Comparison of ENCODE assay signal across 17 cellular contexts in the genomic region with DNA sequence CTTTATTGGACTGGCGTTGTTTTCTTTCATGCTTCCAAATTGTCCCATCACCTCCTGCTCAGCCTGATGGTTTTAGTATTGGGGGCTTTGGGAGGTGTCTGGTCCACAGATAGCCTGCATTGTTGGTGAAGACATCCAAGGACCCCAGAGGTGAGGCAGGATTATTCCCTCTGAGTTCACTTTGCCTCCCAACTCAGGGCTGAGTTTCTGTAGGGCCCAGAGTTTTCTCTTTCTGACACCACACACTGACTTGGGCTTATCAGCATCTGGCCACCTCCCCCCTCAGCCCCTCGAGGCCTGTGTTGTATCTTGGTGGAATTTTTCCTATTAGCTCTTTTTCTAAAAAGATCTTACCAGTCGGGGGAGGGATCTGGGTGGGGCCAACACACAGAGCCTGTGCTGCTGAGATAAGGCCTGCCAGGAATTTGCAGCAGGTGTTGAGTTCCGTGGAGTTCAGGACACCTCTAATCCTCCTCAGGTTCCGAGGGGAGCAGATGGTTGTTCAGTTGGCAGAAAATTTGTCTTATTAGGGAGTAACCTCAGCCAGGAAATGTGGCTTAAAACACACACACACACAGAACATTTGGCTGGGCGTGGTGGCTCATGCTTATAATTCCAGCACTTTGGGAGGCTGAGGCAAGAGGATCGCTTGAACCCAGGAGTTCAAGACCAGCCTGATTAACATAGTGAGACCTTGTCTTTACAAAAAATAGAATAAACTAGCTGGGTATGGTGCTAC. TPM values are rescaled to one million over a fixed set of nuclear protein-coding genes. Genes with fewer than 3 reads are reported as not detected.
DNase-seq lines count a peak whose midpoint lies in the region; ATAC-seq and TF ChIP-seq lines count a peak whose summit lies in the region.
"Had no signal": no experiment of that assay in that cellular context is flagged by ENCODE, and none has a peak within 500 bp of the region (broad histone marks: within the 10 kb centered on the region; RNA-seq: fewer than 3 reads in every experiment).

No MANE protein-coding gene starts in this region.

- H3K9me3 Mint-ChIP-seq in type B pancreatic cell = no peaks in the 10 kb centered on the region
- H3K9me3 Mint-ChIP-seq: IgD-negative memory B cell had no signal

- in situ Hi-C loops in KBM-7 (cut with MboI; ENCODE audit: low pct_unique_long_range_greater_than_20kb, low sequenced_read_pairs) = no loop called here

- ATAC-seq in omental fat pad (ENCODE audit: low FRiP score) = no peak
- ATAC-seq: right lobe of liver had no signal

- H3K36me3 ChIP-seq in mesodermal cell (ENCODE audit: control insufficient read depth, insufficient read depth, low read length) = peaks cover 28% of the 10 kb centered on the region
- H3K36me3 ChIP-seq: right lobe of liver had no signal

- 96% methylated on average over 4 of the region's 7 CpGs; no CpG with 5 or more reads in 1 of the 2 experiments for WGBS in mesodermal cell (ENCODE audit: insufficient coverage in 2 of 2), 2 experiments

- peaks cover 4% of the 10 kb centered on the region for H3K9me3 ChIP-seq in mesodermal cell (ENCODE audit: control insufficient read depth, low read length)
- H3K9me3 ChIP-seq: right lobe of liver had no signal

- H3K27me3 Mint-ChIP-seq in type B pancreatic cell = peaks cover 54% of the 10 kb centered on the region

- peak overlapping the region; percentile 53 for H3K27ac ChIP-seq in mesodermal cell (ENCODE audit: low read depth, low read length, severe bottlenecking)
- H3K27ac ChIP-seq: right lobe of liver had no signal

- peaks cover 36% of the 10 kb centered on the region for H3K4me1 Mint-ChIP-seq in type B pancreatic cell (ENCODE audit: unreplicated experiment)

- peaks cover 61% of the 10 kb centered on the region for H3K4me1 ChIP-seq in mesodermal cell (ENCODE audit: control insufficient read depth, insufficient read depth, low read length, poor library complexity, severe bottlenecking)
- H3K4me1 ChIP-seq: right lobe of liver had no signal

- TF ChIP-seq CTCF in type B pancreatic cell (conservative IDR thresholded peaks at IDR 0.05) (no peak), omental fat pad (IDR thresholded peaks at IDR 0.05) (no peak)

- peak overlapping the region; percentile 49 for H3K27ac Mint-ChIP-seq in type B pancreatic cell
- H3K27ac Mint-ChIP-seq: IgD-negative memory B cell had no signal

- DNase-seq in KBM-7 = peak; percentile 51
- peak; percentile 44 for DNase-seq in cerebellar cortex (ENCODE audit: low spot score)
- no peak for DNase-seq in type B pancreatic cell (ENCODE audit: extremely low spot score, unreplicated experiment)
- DNase-seq in germinal center (ENCODE audit: low spot score) = no peak
- DNase-seq in NCI-H2029 (lab: John Stamatoyannopoulos, UW) = no peak
- no peak for DNase-seq in omental fat pad (ENCODE audit: low spot score)
- DNase-seq: activated CD4-positive, alpha-beta T cell treated with anti-CD3 and anti-CD28 coated beads for 1 hour; activated effector memory CD4-positive, alpha-beta T cell treated with anti-CD3 and anti-CD28 coated beads, Interleukin-2, amount 50 U/mL, for 16 hours; anterior cingulate cortex; MV-4-11; NCI-H2029 treated with DMSO at 0.1 percent for 48 hours; NCI-H524 treated with DMSO at 0.1 percent for 48 hours; right lobe of liver; stimulated activated CD4-positive, alpha-beta T cell treated with anti-CD3 and anti-CD28 coated beads, Interleukin-2, amount 100 ng/mL, for 24 hours; T-helper 9 cell had no signal

- no peak overlapping the region for H3K4me3 Mint-ChIP-seq in type B pancreatic cell
- H3K4me3 Mint-ChIP-seq: IgD-negative memory B cell had no signal

- H3K4me3 ChIP-seq in mesodermal cell (ENCODE audit: extremely low read depth, insufficient read depth, low read length, poor library complexity, severe bottlenecking) = no peak overlapping the region
- H3K4me3 ChIP-seq: right lobe of liver had no signal

- H3K36me3 Mint-ChIP-seq in type B pancreatic cell = no peaks in the 10 kb centered on the region

RNA-seq across cellular contexts. Expression of a gene that starts 7.3 kb away (rescaled TPM):
- polyA plus RNA-seq in mesodermal cell (2013, experiment 1 of 2) = 24.9 TPM
- polyA plus RNA-seq in mesodermal cell (2013, experiment 2 of 2) = 22.2 TPM
- total RNA-seq in type B pancreatic cell (ENCODE audit: low replicate concordance) = 3.6 and 9.4 TPM in 2 replicates
- 10 to 100 TPM; 33.9 to 56.4 (median 52.9) TPM for total RNA-seq in omental fat pad

Comparison
In these comparisons a context has a peak if more than half of its experiments do, and no peak if none do; other contexts are left out.
1. DNase-seq: peak in KBM-7 (single experiment) and cerebellar cortex (single experiment); none in type B pancreatic cell (single experiment), germinal center (single experiment), NCI-H2029 (single experiment) and omental fat pad (single experiment).